ENCODE assay signal across 24 cellular contexts in genomic region chr15:66800584-66801235, GRCh38.
DNase-seq lines count a peak whose midpoint lies in the region; ATAC-seq, FAIRE-seq and TF ChIP-seq lines count a peak whose summit lies in the region.
"Had no signal": no experiment of that assay in that cellular context is flagged by ENCODE, and none has a peak within 500 bp of the region (broad histone marks: within the 10 kb centered on the region; RNA-seq: fewer than 3 reads in every experiment).

No MANE protein-coding gene starts in this region.

- H3K27ac Mint-ChIP-seq in MCF 10A (ENCODE audit: low read depth, unreplicated experiment) = no peak overlapping the region
- H3K27ac Mint-ChIP-seq: activated naive CD4-positive, alpha-beta T cell treated with anti-CD3 and anti-CD28 coated beads, Interleukin-2, amount 50 U/mL, for 72 hours; stimulated activated naive B cell treated with anti-CD40 and anti-IgM and Interleukin-4, amounts not matched to agents 10 μg/mL and 1 μg/mL and 100 μg/mL, for 72 hours had no signal

- TF ChIP-seq CTCF in AG10803 (conservative IDR thresholded peaks at IDR 0.05; ENCODE audit: low read length) (no peak), H1 (IDR thresholded peaks at IDR 0.05; ENCODE audit: control extremely low read depth in 1 of 3, insufficient read depth in 1 of 3, low read depth in 1 of 3, low read length in 3 of 3) (no peak), MCF 10A (IDR thresholded peaks at IDR 0.05; ENCODE audit: unreplicated experiment) (no peak)

- H3K9me3 ChIP-seq in H1 (ENCODE audit: insufficient read depth in 2 of 2, low read depth in 1 of 2, low read length in 1 of 2) (no peaks in the 10 kb centered on the region), neuronal stem cell (replicated peaks in 1 of 2; ENCODE audit: control insufficient read depth in 2 of 2, insufficient read depth in 1 of 2, low read depth in 1 of 2, low read length in 2 of 2) (no peaks in the 10 kb centered on the region)
- H3K9me3 ChIP-seq: Caco-2, SK-N-SH had no signal

- FAIRE-seq in H1 (lab: Jason Lieb, UNC) = no peak
- FAIRE-seq: G401.6, GM12892 had no signal

- no TSS peak for BruUV-seq in MCF 10A (replicated peaks; lab: Mats Ljungman, UMichigan)

- H3K4me2 ChIP-seq in H1 (ENCODE audit: insufficient read depth in 1 of 2, low read depth in 2 of 2, low read length in 2 of 2) (no peak overlapping the region), neuronal stem cell (ENCODE audit: insufficient read depth, low read length, poor library complexity, severe bottlenecking) (no peak overlapping the region)
- H3K4me2 ChIP-seq: SK-N-SH had no signal

- H3K56ac ChIP-seq in H1 (replicated peaks; ENCODE audit: insufficient read length, low read depth, low read length) = no peak overlapping the region

- H4K8ac ChIP-seq in H1 (ENCODE audit: extremely low read depth, insufficient read depth, low read length) = no peak overlapping the region
- H4K8ac ChIP-seq in neuronal stem cell (ENCODE audit: low read depth, low read length) = no peak overlapping the region

- no peak for ATAC-seq in GM18909 (IDR thresholded peaks at IDR 0.05; ENCODE audit: poor library complexity, unreplicated experiment)
- ATAC-seq: activated naive CD4-positive, alpha-beta T cell treated with anti-CD3 and anti-CD28 coated beads, Interleukin-2, amount 50 U/mL, for 72 hours; left cardiac atrium; stimulated activated naive B cell treated with anti-CD40 and anti-IgM and Interleukin-4, amounts not matched to agents 10 μg/mL and 1 μg/mL and 100 μg/mL, for 72 hours had no signal

- H3K27ac ChIP-seq in H1 (ENCODE audit: low read depth, low read length) (no peak overlapping the region), neuronal stem cell (replicated peaks; ENCODE audit: low read length) (no peak overlapping the region)
- H3K27ac ChIP-seq: cardiac muscle cell, parathyroid adenoma had no signal

- intact Hi-C loops in MCF 10A (cut with micrococcal nuclease) = loop anchor here (5.0 to 10.0 kb wide), 2 partner anchors 42 to 254 kb away; no protein-coding TSS in a partner anchor
- intact Hi-C loops in cardiac septum (cut with DNase I) = no loop called here

- no peak overlapping the region for H4K5ac ChIP-seq in H1 (ENCODE audit: insufficient read length, low read depth, low read length)

- peaks cover 13% of the 10 kb centered on the region for H3K36me3 Mint-ChIP-seq in MCF 10A (ENCODE audit: insufficient read depth, unreplicated experiment)
- H3K36me3 Mint-ChIP-seq: activated naive CD4-positive, alpha-beta T cell treated with anti-CD3 and anti-CD28 coated beads, Interleukin-2, amount 50 U/mL, for 72 hours; stimulated activated naive B cell treated with anti-CD40 and anti-IgM and Interleukin-4, amounts not matched to agents 10 μg/mL and 1 μg/mL and 100 μg/mL, for 72 hours had no signal

- CTCF ChIA-PET in H1 (lab: Charles Lee; ENCODE audit: partially characterized antibody) (interaction anchor here (0.7 to 1.4 kb wide), 7 partner anchors 11 to 96 kb away, joined by 3 to 5 read pairs (median 3); no protein-coding TSS in a partner anchor), MCF 10A (lab: Yijun Ruan, JAX) (interaction anchor here (0.7 to 1.0 kb wide), 3 partner anchors 11 to 51 kb away, joined by 3 to 5 read pairs (median 4); no protein-coding TSS in a partner anchor)

- no peak overlapping the region for H3K23ac ChIP-seq in H1 (ENCODE audit: insufficient read length)
- H3K23ac ChIP-seq in neuronal stem cell (ENCODE audit: low read depth, low read length, poor library complexity) = no peak overlapping the region

- TF ChIP-seq POLR2A in H1 (IDR thresholded peaks at IDR 0.05; ENCODE audit: control extremely low read depth in 1 of 2, low read depth in 2 of 2, low read length in 2 of 2) = no peak

- H4K20me1 ChIP-seq in H1 (replicated peaks in 1 of 2; ENCODE audit: control insufficient read depth in 1 of 2, insufficient read depth in 2 of 2, low read length in 2 of 2) = no peaks in the 10 kb centered on the region

- H3K4me3 ChIP-seq in AG10803 (ENCODE audit: low read length) (no peak overlapping the region), H1 (ENCODE audit: extremely low read depth in 1 of 4, insufficient read depth in 2 of 4, low read depth in 3 of 4, low read length in 4 of 4) (no peak overlapping the region), neuronal stem cell (ENCODE audit: low read length in 2 of 2) (no peak overlapping the region)
- H3K4me3 ChIP-seq: cardiac muscle cell had no signal

- H3K79me2 ChIP-seq in H1 (ENCODE audit: control insufficient read depth in 1 of 2, insufficient read depth in 2 of 2, low read length in 2 of 2) = no peaks in the 10 kb centered on the region
- H3K79me2 ChIP-seq: parathyroid adenoma had no signal

- no peaks in the 10 kb centered on the region for H3K9me3 Mint-ChIP-seq in MCF 10A (ENCODE audit: unreplicated experiment)
- H3K9me3 Mint-ChIP-seq: activated naive CD4-positive, alpha-beta T cell treated with anti-CD3 and anti-CD28 coated beads, Interleukin-2, amount 50 U/mL, for 72 hours; stimulated activated naive B cell treated with anti-CD40 and anti-IgM and Interleukin-4, amounts not matched to agents 10 μg/mL and 1 μg/mL and 100 μg/mL, for 72 hours had no signal

- H2BK15ac ChIP-seq in H1 (ENCODE audit: low read length) = no peak overlapping the region
- peak overlapping the region; percentile 79 for H2BK15ac ChIP-seq in neuronal stem cell (ENCODE audit: low read length)

- 91% methylated on average over 11 of the region's 11 CpGs; no CpG with 5 or more reads in 1 of the 2 experiments for WGBS in H1 (ENCODE audit: extremely low coverage in 1 of 2, insufficient coverage in 1 of 2, insufficient read length in 1 of 2, insufficient replicate concordance in 2 of 2, low coverage in 1 of 2, low lambda C conversion rate in 2 of 2, missing lambda C conversion rate in 1 of 2), 2 experiments
- WGBS in neuronal stem cell (ENCODE audit: extremely low coverage in 2 of 2, insufficient read length in 2 of 2, insufficient replicate concordance in 1 of 2), 2 donors = no CpG with 5 or more reads among the region's 11 CpGs

- H3K4me3 Mint-ChIP-seq in MCF 10A (ENCODE audit: unreplicated experiment) = no peak overlapping the region
- H3K4me3 Mint-ChIP-seq: stimulated activated naive B cell treated with anti-CD40 and anti-IgM and Interleukin-4, amounts not matched to agents 10 μg/mL and 1 μg/mL and 100 μg/mL, for 72 hours had no signal

- H3K4me1 ChIP-seq in H1 (replicated peaks in 1 of 4; ENCODE audit: control insufficient read depth in 3 of 4, insufficient read depth in 4 of 4, low read length in 3 of 4) = peaks cover 0 to 9% (median 7%) of the 10 kb centered on the region in 4 experiments; a peak in 5 of 7 replicates
- H3K4me1 ChIP-seq in neuronal stem cell (ENCODE audit: control insufficient read depth in 2 of 2, insufficient read depth in 1 of 2, low read depth in 1 of 2, low read length in 2 of 2) = peaks cover 27 to 28% of the 10 kb centered on the region in 2 donors

- H3K14ac ChIP-seq in H1 (ENCODE audit: insufficient read length) (no peak overlapping the region), neuronal stem cell (ENCODE audit: low read length) (no peak overlapping the region)

- H2AK5ac ChIP-seq in H1 (ENCODE audit: low read depth, low read length) (no peak overlapping the region), neuronal stem cell (ENCODE audit: low read depth, low read length) (no peak overlapping the region)

- H3K79me1 ChIP-seq in H1 (ENCODE audit: low read depth, low read length) = no peaks in the 10 kb centered on the region
- H3K79me1 ChIP-seq in neuronal stem cell (ENCODE audit: low read depth, low read length) = no peaks in the 10 kb centered on the region

- H3K4ac ChIP-seq in H1 (replicated peaks; ENCODE audit: insufficient read length, low read depth, low read length) (no peak overlapping the region), neuronal stem cell (ENCODE audit: low read length) (no peak overlapping the region)

- TF ChIP-seq EP300 in H1 (IDR thresholded peaks at IDR 0.05; ENCODE audit: borderline replicate concordance in 1 of 2, low read depth in 2 of 2, low read length in 2 of 2) = no peak

- DNase-seq in AG10803 (ENCODE audit: low read depth) = peak; percentile 67
- peak; percentile 4 for DNase-seq in MV-4-11 (lab: John Stamatoyannopoulos, UW)
- DNase-seq in H1 (ENCODE audit: low read depth in 1 of 2, low spot score in 2 of 2) = no peak
- no peak for DNase-seq in neuronal stem cell (ENCODE audit: low spot score)
- no peak for DNase-seq in NCI-H510A (lab: John Stamatoyannopoulos, UW)
- no peak for DNase-seq in MCF 10A (ENCODE audit: unreplicated experiment)
- DNase-seq in cardiac septum (ENCODE audit: low spot score) = no peak
- DNase-seq: activated CD4-positive, alpha-beta T cell treated with anti-CD3 and anti-CD28 coated beads for 4 hours; Caco-2; effector memory CD4-positive, alpha-beta T cell; left cardiac atrium; MM.1S; NCI-H2081; NCI-H524; OCI-M1; SK-N-SH; stimulated activated naive B cell treated with anti-CD40 and anti-IgM and Interleukin-4, amounts not matched to agents 10 μg/mL and 1 μg/mL and 100 μg/mL, for 72 hours; T1000 had no signal

- H3K9ac ChIP-seq in H1 (replicated peaks in 1 of 4; ENCODE audit: extremely low read depth in 1 of 4, low read depth in 3 of 4, low read length in 3 of 4) (no peak overlapping the region), neuronal stem cell (ENCODE audit: low read depth, low read length, poor library complexity) (no peak overlapping the region)
- H3K9ac ChIP-seq: parathyroid adenoma, SK-N-SH had no signal

- no peaks in the 10 kb centered on the region for H3K23me2 ChIP-seq in H1 (ENCODE audit: low read depth, low read length)

- no peak overlapping the region for H2BK120ac ChIP-seq in H1 (replicated peaks; ENCODE audit: low read depth, low read length)
- no peak overlapping the region for H2BK120ac ChIP-seq in neuronal stem cell (ENCODE audit: low read depth, low read length)

- POLR2A ChIA-PET in H1 (lab: Charles Lee; ENCODE audit: partially characterized antibody) = no interaction called here
- POLR2A ChIA-PET in MCF 10A (lab: Yijun Ruan, JAX) = no interaction called here

- H2BK20ac ChIP-seq in H1 (ENCODE audit: low read length) = no peak overlapping the region

- no peaks in the 10 kb centered on the region for H3K27me3 ChIP-seq in H1 (replicated peaks in 1 of 4; ENCODE audit: control insufficient read depth in 3 of 4, extremely low read depth in 1 of 4, insufficient read depth in 3 of 4, low read length in 3 of 4)
- H3K27me3 ChIP-seq in neuronal stem cell (ENCODE audit: control insufficient read depth in 3 of 3, insufficient read depth in 3 of 3, low read depth in 1 of 3, low read length in 3 of 3) = no peaks in the 10 kb centered on the region
- H3K27me3 ChIP-seq: cardiac muscle cell had no signal

- H2BK12ac ChIP-seq in H1 (ENCODE audit: low read depth, low read length) = no peak overlapping the region
- H2BK12ac ChIP-seq in neuronal stem cell (ENCODE audit: low read length) = no peak overlapping the region

- peak overlapping the region; percentile 35; the same call in 1 of the 2 replicates for H2BK5ac ChIP-seq in H1 (ENCODE audit: low read depth, low read length)
- H2BK5ac ChIP-seq in neuronal stem cell (ENCODE audit: low read length) = no peak overlapping the region

- H3K18ac ChIP-seq in H1 (ENCODE audit: extremely low read depth, low read length) (no peak overlapping the region), neuronal stem cell (ENCODE audit: low read length) (peak overlapping the region; percentile 1)

- no peak for TF ChIP-seq RAD21 in H1 (IDR thresholded peaks at IDR 0.05 in 1 of 2, conservative IDR thresholded peaks at IDR 0.05 in 1 of 2; ENCODE audit: low read depth in 2 of 2, low read length in 2 of 2)

- peaks cover 33% of the 10 kb centered on the region for H3K4me1 Mint-ChIP-seq in MCF 10A (ENCODE audit: insufficient read depth, unreplicated experiment)
- H3K4me1 Mint-ChIP-seq: stimulated activated naive B cell treated with anti-CD40 and anti-IgM and Interleukin-4, amounts not matched to agents 10 μg/mL and 1 μg/mL and 100 μg/mL, for 72 hours had no signal

- no peak overlapping the region for H4K91ac ChIP-seq in H1 (replicated peaks; ENCODE audit: insufficient read length, low read length)
- H4K91ac ChIP-seq in neuronal stem cell (ENCODE audit: low read depth, low read length, poor library complexity) = no peak overlapping the region

- no peaks in the 10 kb centered on the region for H3K27me3 Mint-ChIP-seq in MCF 10A (ENCODE audit: insufficient read depth, unreplicated experiment)

- H2AFZ ChIP-seq in H1 (ENCODE audit: low read length) (no peak overlapping the region), neuronal stem cell (ENCODE audit: low read length) (peak overlapping the region; percentile 65)
- H2AFZ ChIP-seq: parathyroid adenoma had no signal

- no peaks in the 10 kb centered on the region for H3K36me3 ChIP-seq in H1 (ENCODE audit: control insufficient read depth in 2 of 4, insufficient read depth in 4 of 4, low read length in 3 of 4)
- no peaks in the 10 kb centered on the region for H3K36me3 ChIP-seq in neuronal stem cell (replicated peaks in 1 of 2; ENCODE audit: control insufficient read depth in 2 of 2, insufficient read depth in 2 of 2, low read length in 2 of 2)
- H3K36me3 ChIP-seq: cardiac muscle cell had no signal

Comparison
In these comparisons a context has a peak if more than half of its experiments do, and no peak if none do; other contexts are left out.
1. DNase-seq: peak in AG10803 (single experiment) and MV-4-11 (single experiment); none in H1 (0 of 2), neuronal stem cell (single experiment), NCI-H510A (single experiment), MCF 10A (single experiment) and cardiac septum (single experiment).